Comparison of ENCODE assay signal across 13 cellular contexts in genomic region chr15:40618023-40618422, GRCh38.
"Had no signal": no experiment of that assay in that cellular context is flagged by ENCODE, and none has a peak within 500 bp of the region (broad histone marks: within the 10 kb centered on the region; RNA-seq: fewer than 3 reads in every experiment).

No MANE protein-coding gene starts in this region.

- H3K9me3 ChIP-seq: gastroesophageal sphincter, heart right ventricle, lower lobe of right lung, spleen, suprapubic skin had no signal

- H3K27ac ChIP-seq: dorsolateral prefrontal cortex, gastroesophageal sphincter, heart right ventricle, lower lobe of right lung, spleen, suprapubic skin, WERI-Rb-1 had no signal

- H3K4me3 ChIP-seq: dorsolateral prefrontal cortex, gastroesophageal sphincter, heart right ventricle, lower lobe of right lung, spleen, suprapubic skin had no signal

- DNase-seq: activated CD4-positive, alpha-beta memory T cell treated with anti-CD3 and anti-CD28 coated beads for 36 hours; activated naive CD4-positive, alpha-beta T cell treated with anti-CD3 and anti-CD28 coated beads, Interleukin-2, amount 10 ng/mL, durations not matched to agents 7 days and 5 days; activated T-cell treated with anti-CD3 and anti-CD28 coated beads, Interleukin-2, amount 50 U/mL, for 24 hours; dorsolateral prefrontal cortex; heart right ventricle; left cardiac atrium; lower lobe of right lung; nephron progenitor cell; spleen; trophoblast cell; WERI-Rb-1 had no signal

- H3K27me3 ChIP-seq: dorsolateral prefrontal cortex, gastroesophageal sphincter, heart right ventricle, spleen, suprapubic skin had no signal

- H3K36me3 ChIP-seq: gastroesophageal sphincter, lower lobe of right lung, suprapubic skin had no signal

- H3K4me1 ChIP-seq: gastroesophageal sphincter, suprapubic skin had no signal
